In genomic region chr14:100826371-100827139, GRCh38 we compare ENCODE assay signal across 10 cellular contexts. TPM values are rescaled to one million over a fixed set of nuclear protein-coding genes. Genes with fewer than 3 reads are reported as not detected.
DNase-seq lines count a peak whose midpoint lies in the region; ATAC-seq and TF ChIP-seq lines count a peak whose summit lies in the region.
"Had no signal": no experiment of that assay in that cellular context is flagged by ENCODE, and none has a peak within 500 bp of the region (broad histone marks: within the 10 kb centered on the region; RNA-seq: fewer than 3 reads in every experiment).

No MANE protein-coding gene starts in this region.

- no peaks in the 10 kb centered on the region for H3K27me3 ChIP-seq in ovary

- intact Hi-C loops in ovary (cut with DNase I) = loop anchor here in 3 of 4 donors (5.0 to 10.0 kb wide), 5 partner anchors 119 to 442 kb away; no protein-coding TSS in a partner anchor

- H3K27ac Mint-ChIP-seq in stimulated activated naive CD8-positive, alpha-beta T cell treated with anti-CD3 and anti-CD28 coated beads, Interleukin-15, Interleukin-2, amounts not matched to agents 100 ng/mL and 50 ng/mL, for 24 hours = no peak overlapping the region
- H3K27ac Mint-ChIP-seq in stimulated activated naive CD8-positive, alpha-beta T cell treated with anti-CD3 and anti-CD28 coated beads, Interleukin-15, amount 100 ng/mL, for 72 hours = no peak overlapping the region
- no peak overlapping the region for H3K27ac Mint-ChIP-seq in stimulated activated effector memory CD8-positive, alpha-beta T cell treated with anti-CD3 and anti-CD28 coated beads, Interleukin-12 subunit alpha, Interleukin-12 subunit beta, amount 100 ng/mL, for 72 hours
- H3K27ac Mint-ChIP-seq: B cell had no signal

- no peak for DNase-seq in stimulated activated naive CD8-positive, alpha-beta T cell treated with anti-CD3 and anti-CD28 coated beads, Interleukin-15, amount 100 ng/mL, for 72 hours
- DNase-seq in coronary artery (ENCODE audit: low spot score) (no peak), ovary (peak in 3 of 5 donors; percentile 36 to 52 (median 37)), DMS53 treated with DMSO at 0.1 percent for 48 hours (lab: John Stamatoyannopoulos, UW; ENCODE audit: unreplicated experiment) (no peak)
- no peak for DNase-seq in stimulated activated effector memory CD8-positive, alpha-beta T cell treated with anti-CD3 and anti-CD28 coated beads, Interleukin-12 subunit alpha, Interleukin-12 subunit beta, amount 100 ng/mL, for 72 hours (ENCODE audit: low spot score in 2 of 2)
- DNase-seq: NCI-H146 had no signal

- H3K4me1 ChIP-seq in ovary (ENCODE audit: insufficient read depth) = peaks cover 2% of the 10 kb centered on the region

- TF ChIP-seq CTCF in coronary artery (IDR thresholded peaks at IDR 0.05) (no peak), ovary (IDR thresholded peaks at IDR 0.05) (no peak)

- peak overlapping the region in 1 of 2 donors; percentile 58 for H3K27ac ChIP-seq in coronary artery
- H3K27ac ChIP-seq in ovary = peak overlapping the region; percentile 44 to 72

- ATAC-seq in stimulated activated naive CD8-positive, alpha-beta T cell treated with anti-CD3 and anti-CD28 coated beads, Interleukin-15, amount 100 ng/mL, for 72 hours = no peak
- no peak for ATAC-seq in activated CD4-positive, CD25-positive, alpha-beta regulatory T cell treated with anti-CD3 and anti-CD28 coated beads, Interleukin-2, amount 50 U/mL, for 24 hours
- no peak for ATAC-seq in stimulated activated effector memory CD8-positive, alpha-beta T cell treated with anti-CD3 and anti-CD28 coated beads, Interleukin-12 subunit alpha, Interleukin-12 subunit beta, amount 100 ng/mL, for 72 hours
- no peak for ATAC-seq in GM18868 (IDR thresholded peaks at IDR 0.05; ENCODE audit: unreplicated experiment)

- H3K9me3 Mint-ChIP-seq in stimulated activated naive CD8-positive, alpha-beta T cell treated with anti-CD3 and anti-CD28 coated beads, Interleukin-15, Interleukin-2, amounts not matched to agents 100 ng/mL and 50 ng/mL, for 24 hours = peaks cover 4% of the 10 kb centered on the region
- H3K9me3 Mint-ChIP-seq in stimulated activated naive CD8-positive, alpha-beta T cell treated with anti-CD3 and anti-CD28 coated beads, Interleukin-15, amount 100 ng/mL, for 72 hours = peaks cover 4 to 15% of the 10 kb centered on the region in 2 donors
- peaks cover 3% of the 10 kb centered on the region for H3K9me3 Mint-ChIP-seq in stimulated activated effector memory CD8-positive, alpha-beta T cell treated with anti-CD3 and anti-CD28 coated beads, Interleukin-12 subunit alpha, Interleukin-12 subunit beta, amount 100 ng/mL, for 72 hours

- 49 to 60% (median 57%) methylated on average over 32 of the region's 32 CpGs for WGBS in ovary, 3 donors

- peaks cover 51% of the 10 kb centered on the region for H3K27me3 Mint-ChIP-seq in stimulated activated naive CD8-positive, alpha-beta T cell treated with anti-CD3 and anti-CD28 coated beads, Interleukin-15, Interleukin-2, amounts not matched to agents 100 ng/mL and 50 ng/mL, for 24 hours
- H3K27me3 Mint-ChIP-seq in stimulated activated naive CD8-positive, alpha-beta T cell treated with anti-CD3 and anti-CD28 coated beads, Interleukin-15, amount 100 ng/mL, for 72 hours = peaks cover 78% of the 10 kb centered on the region

- H3K4me1 Mint-ChIP-seq in stimulated activated naive CD8-positive, alpha-beta T cell treated with anti-CD3 and anti-CD28 coated beads, Interleukin-15, Interleukin-2, amounts not matched to agents 100 ng/mL and 50 ng/mL, for 24 hours (ENCODE audit: low read depth) = peaks cover 4% of the 10 kb centered on the region
- H3K4me1 Mint-ChIP-seq in stimulated activated naive CD8-positive, alpha-beta T cell treated with anti-CD3 and anti-CD28 coated beads, Interleukin-15, amount 100 ng/mL, for 72 hours = peaks cover 23% of the 10 kb centered on the region
- peaks cover 8% of the 10 kb centered on the region for H3K4me1 Mint-ChIP-seq in stimulated activated effector memory CD8-positive, alpha-beta T cell treated with anti-CD3 and anti-CD28 coated beads, Interleukin-12 subunit alpha, Interleukin-12 subunit beta, amount 100 ng/mL, for 72 hours

- TF ChIP-seq EP300 in ovary (IDR thresholded peaks at IDR 0.05) = no peak

- peaks cover 4% of the 10 kb centered on the region for H3K36me3 Mint-ChIP-seq in stimulated activated naive CD8-positive, alpha-beta T cell treated with anti-CD3 and anti-CD28 coated beads, Interleukin-15, Interleukin-2, amounts not matched to agents 100 ng/mL and 50 ng/mL, for 24 hours (ENCODE audit: low read depth)
- H3K36me3 Mint-ChIP-seq in stimulated activated effector memory CD8-positive, alpha-beta T cell treated with anti-CD3 and anti-CD28 coated beads, Interleukin-12 subunit alpha, Interleukin-12 subunit beta, amount 100 ng/mL, for 72 hours = no peaks in the 10 kb centered on the region

- peak overlapping the region; percentile 20 for H3K4me3 Mint-ChIP-seq in stimulated activated naive CD8-positive, alpha-beta T cell treated with anti-CD3 and anti-CD28 coated beads, Interleukin-15, Interleukin-2, amounts not matched to agents 100 ng/mL and 50 ng/mL, for 24 hours
- peak overlapping the region in 1 of 2 donors; percentile 71 for H3K4me3 Mint-ChIP-seq in stimulated activated naive CD8-positive, alpha-beta T cell treated with anti-CD3 and anti-CD28 coated beads, Interleukin-15, amount 100 ng/mL, for 72 hours
- H3K4me3 Mint-ChIP-seq in stimulated activated effector memory CD8-positive, alpha-beta T cell treated with anti-CD3 and anti-CD28 coated beads, Interleukin-12 subunit alpha, Interleukin-12 subunit beta, amount 100 ng/mL, for 72 hours = no peak overlapping the region
- H3K4me3 Mint-ChIP-seq: B cell had no signal

- TF ChIP-seq POLR2A in ovary (IDR thresholded peaks at IDR 0.05) = no peak

- H3K9me3 ChIP-seq in ovary = no peaks in the 10 kb centered on the region

- H3K36me3 ChIP-seq in ovary = no peaks in the 10 kb centered on the region

- H3K4me3 ChIP-seq in coronary artery = peak overlapping the region; percentile 65
- peak overlapping the region; percentile 49 for H3K4me3 ChIP-seq in ovary

RNA-seq across cellular contexts. Expression of gene MEG3, which starts 0.6 kb away (rescaled TPM):
- 1,000 to 10,000 TPM in 3 of 7 donors, 100 to 1,000 TPM in 4; 186 to 1,950 (median 421) TPM for total RNA-seq in ovary
- polyA plus RNA-seq in ovary = 100 to 1,000 TPM; 196 to 293 TPM
- total RNA-seq: B cell had no signal

Comparison
In these comparisons a context has a peak if more than half of its experiments do, and no peak if none do; other contexts are left out.
1. DNase-seq: peak in ovary (3 of 5); none in stimulated activated naive CD8-positive, alpha-beta T cell treated with anti-CD3 and anti-CD28 coated beads, Interleukin-15, amount 100 ng/mL, for 72 hours (0 of 2), coronary artery (single experiment), stimulated activated effector memory CD8-positive, alpha-beta T cell treated with anti-CD3 and anti-CD28 coated beads, Interleukin-12 subunit alpha, Interleukin-12 subunit beta, amount 100 ng/mL, for 72 hours (0 of 2) and DMS53 treated with DMSO at 0.1 percent for 48 hours (single experiment).